8 cellular contexts compared by ENCODE assay signal in the genomic region with DNA sequence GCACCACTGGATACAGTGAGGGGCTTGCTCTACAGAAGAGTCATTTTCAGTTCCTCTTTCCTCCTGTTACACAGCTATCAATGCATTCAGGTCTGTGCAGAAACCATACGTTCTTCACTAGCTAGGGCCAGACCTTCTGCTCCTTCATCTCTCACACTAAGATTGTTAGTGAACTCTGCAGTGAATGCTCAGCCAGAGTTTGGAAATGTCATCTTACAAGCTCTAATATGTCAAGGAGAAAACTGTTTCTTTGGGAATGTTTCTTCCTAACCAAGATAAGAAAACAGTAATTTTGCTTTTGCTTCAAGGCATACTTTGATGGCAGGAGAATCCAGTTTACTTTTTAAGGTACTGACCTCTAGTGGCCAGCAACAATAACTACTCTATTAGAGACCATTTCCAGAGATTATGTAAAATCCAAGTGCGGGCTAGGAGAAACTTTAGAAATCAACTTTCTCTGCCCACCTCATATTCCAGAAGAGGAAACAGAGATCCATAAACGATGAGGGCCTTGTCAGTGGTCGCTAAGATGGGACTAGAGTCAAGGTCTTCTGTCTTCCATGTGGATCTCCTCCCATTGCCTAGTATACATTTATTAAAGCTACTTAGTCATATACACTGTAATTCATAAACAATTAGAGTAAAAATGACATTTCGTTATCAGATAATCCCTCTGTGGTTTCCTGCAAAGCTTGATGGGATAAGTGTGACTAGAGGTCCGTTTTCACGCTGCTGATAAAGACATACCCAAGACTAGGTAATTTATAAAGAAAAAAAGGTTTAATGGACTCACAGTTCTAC. TPM values are rescaled to one million over a fixed set of nuclear protein-coding genes. Genes with fewer than 3 reads are reported as not detected.
DNase-seq lines count a peak whose midpoint lies in the region; ATAC-seq and TF ChIP-seq lines count a peak whose summit lies in the region.

No MANE protein-coding gene starts in this region.

- H3K4me2 ChIP-seq in mammary epithelial cell (ENCODE audit: insufficient read depth, low read depth, low read length), result no peak overlapping the region

- H3K9ac ChIP-seq in mammary epithelial cell (ENCODE audit: insufficient read depth, low read length), result no peak overlapping the region

- no peaks in the 10 kb centered on the region for H3K36me3 Mint-ChIP-seq in CD4-positive, alpha-beta T cell (ENCODE audit: low read depth)

- in situ Hi-C loops in mammary epithelial cell (cut with MboI; ENCODE audit: low sequenced_read_pairs in 2 of 2), result loop anchor here (5.0 kb wide), 2 partner anchors 220 to 225 kb away; no protein-coding TSS in a partner anchor

- CTCF ChIA-PET in CD4-positive, alpha-beta T cell (lab: Charles Lee), result interaction anchor here (0.9 to 1.0 kb wide), 2 partner anchors 13 to 466 kb away, joined by 3 to 5 read pairs; no protein-coding TSS in a partner anchor
- CTCF ChIA-PET in mammary epithelial cell (lab: Charles Lee; ENCODE audit: low non-redundant PET), result interaction anchor here (0.5 kb wide), 1 partner anchor 273 kb away, joined by 4 read pairs; no protein-coding TSS in a partner anchor

- intact Hi-C loops in CD4-positive, alpha-beta T cell (cut with DNase I, micrococcal nuclease), result loop anchor here (1.0 to 10.0 kb wide), 8 partner anchors 190 to 1801 kb away; no protein-coding TSS in a partner anchor
- intact Hi-C loops in mammary epithelial cell (cut with micrococcal nuclease) (loop anchor here (1.0 to 10.0 kb wide), 5 partner anchors 61 to 1803 kb away; no protein-coding TSS in a partner anchor), upper lobe of right lung (cut with DNase I) (loop anchor here (5.0 kb wide), 1 partner anchor 220 kb away; no protein-coding TSS in a partner anchor)

- H3K27ac Mint-ChIP-seq in CD4-positive, alpha-beta T cell, result no peak overlapping the region

- no peaks in the 10 kb centered on the region for H3K9me3 ChIP-seq in CD4-positive, alpha-beta T cell (ENCODE audit: control insufficient read depth, low read length)
- H3K9me3 ChIP-seq in mammary epithelial cell (replicated peaks; ENCODE audit: insufficient read depth, low read length), result no peaks in the 10 kb centered on the region
- no peaks in the 10 kb centered on the region for H3K9me3 ChIP-seq in upper lobe of right lung

- no peaks in the 10 kb centered on the region for H3K27me3 Mint-ChIP-seq in CD4-positive, alpha-beta T cell

- H3K79me2 ChIP-seq in mammary epithelial cell (ENCODE audit: insufficient read depth, low read length), result no peaks in the 10 kb centered on the region

- POLR2A ChIA-PET in CD4-positive, alpha-beta T cell (lab: Charles Lee), result interaction anchor here (0.6 to 1.3 kb wide), 2 partner anchors 155 to 225 kb away, joined by 3 to 7 read pairs; no protein-coding TSS in a partner anchor

- H4K20me1 ChIP-seq in mammary epithelial cell (ENCODE audit: insufficient read depth, low read length), result no peaks in the 10 kb centered on the region

- H3K4me3 ChIP-seq in mammary epithelial cell (replicated peaks in 1 of 3; ENCODE audit: insufficient read depth in 1 of 3, low read depth in 2 of 3, low read length in 3 of 3), result no peak overlapping the region
- H3K4me3 ChIP-seq in upper lobe of right lung, result no peak overlapping the region

- WGBS in mammary epithelial cell (ENCODE audit: low coverage, missing lambda C conversion rate), result 21% methylated on average over 7 of the region's 7 CpGs

- DNase-seq in CD4-positive, alpha-beta T cell, result no peak
- DNase-seq in NCI-H526 treated with DMSO at 0.1 percent for 48 hours (lab: John Stamatoyannopoulos, UW) (peak; percentile 5), mammary epithelial cell (no peak), left kidney (ENCODE audit: low read depth, low spot score) (peak; percentile 77), upper lobe of right lung (no peak), NK-92 (lab: John Stamatoyannopoulos, UW; ENCODE audit: unreplicated experiment) (no peak)

- H3K4me1 ChIP-seq in mammary epithelial cell (ENCODE audit: insufficient read depth, low read length) (peaks cover 4% of the 10 kb centered on the region), upper lobe of right lung (peaks cover 5% of the 10 kb centered on the region)

- ATAC-seq in CD4-positive, alpha-beta T cell (ENCODE audit: poor library complexity), result peak; percentile 59
- ATAC-seq in GM18870 (IDR thresholded peaks at IDR 0.05; ENCODE audit: unreplicated experiment) (peak; percentile 95), HG03039 (IDR thresholded peaks at IDR 0.05; ENCODE audit: unreplicated experiment) (peak; percentile 85), upper lobe of right lung (peak; percentile 88)

- no peaks in the 10 kb centered on the region for H3K9me3 Mint-ChIP-seq in CD4-positive, alpha-beta T cell

- TF ChIP-seq CTCF in CD4-positive, alpha-beta T cell (IDR thresholded peaks at IDR 0.05), result peak; percentile 80
- TF ChIP-seq CTCF in mammary epithelial cell (conservative IDR thresholded peaks at IDR 0.05 in 1 of 2, IDR thresholded peaks at IDR 0.05 in 1 of 2; ENCODE audit: extremely low read depth in 1 of 2, insufficient read depth in 1 of 2, low read depth in 1 of 2, low read length in 2 of 2) (peak; percentile 66 to 72), upper lobe of right lung (IDR thresholded peaks at IDR 0.05) (peak; percentile 75)

- H3K4me3 Mint-ChIP-seq in CD4-positive, alpha-beta T cell, result no peak overlapping the region

- BruUV-seq in mammary epithelial cell (replicated peaks; lab: Mats Ljungman, UMichigan), result no TSS peak

- H3K4me1 Mint-ChIP-seq in CD4-positive, alpha-beta T cell (ENCODE audit: low read depth), result peaks cover 11% of the 10 kb centered on the region

- H3K27me3 ChIP-seq in CD4-positive, alpha-beta T cell (ENCODE audit: control insufficient read depth, insufficient read depth, low read length), result no peaks in the 10 kb centered on the region
- H3K27me3 ChIP-seq in mammary epithelial cell (ENCODE audit: insufficient read depth, low read length) (peaks cover 2% of the 10 kb centered on the region), upper lobe of right lung (no peaks in the 10 kb centered on the region)

- H3K36me3 ChIP-seq in mammary epithelial cell (ENCODE audit: insufficient read depth, low read length) (no peaks in the 10 kb centered on the region), upper lobe of right lung (no peaks in the 10 kb centered on the region)

- no peak overlapping the region for H2AFZ ChIP-seq in mammary epithelial cell (ENCODE audit: low read depth, low read length)

- H3K27ac ChIP-seq in CD4-positive, alpha-beta T cell (ENCODE audit: low read depth, low read length), result no peak overlapping the region
- H3K27ac ChIP-seq in mammary epithelial cell (ENCODE audit: insufficient read depth, low read depth, low read length) (no peak overlapping the region), upper lobe of right lung (peak overlapping the region; percentile 33)

- dilution Hi-C loops in mammary epithelial cell (cut with HindIII; ENCODE audit: low sequenced_read_pairs), result loop anchor here (25.0 kb wide), 1 partner anchor 220 kb away; no protein-coding TSS in a partner anchor

RNA-seq across cellular contexts. Expression of a gene that starts 12.1 kb away (rescaled TPM):
- total RNA-seq in CD4-positive, alpha-beta T cell, result not detected
- total RNA-seq in mammary epithelial cell, result 10 to 100 TPM; 11.3 to 11.7 TPM
- 12.4 TPM for polyA plus RNA-seq in mammary epithelial cell
- polyA minus RNA-seq in mammary epithelial cell, result 7.8 TPM
- total RNA-seq in upper lobe of right lung, result 15.5 TPM

RNA-seq across cellular contexts. Expression of a gene that starts 29.8 kb away (rescaled TPM):
- not detected for total RNA-seq in CD4-positive, alpha-beta T cell
- not detected for total RNA-seq in mammary epithelial cell
- not detected for polyA plus RNA-seq in mammary epithelial cell
- polyA minus RNA-seq in mammary epithelial cell, result not detected
- 15.1 TPM for total RNA-seq in upper lobe of right lung

Comparison
In these comparisons a context has a peak if more than half of its experiments do, and no peak if none do; other contexts are left out.
1. DNase-seq: peak in NCI-H526 treated with DMSO at 0.1 percent for 48 hours (single experiment) and left kidney (single experiment); none in CD4-positive, alpha-beta T cell (0 of 10), mammary epithelial cell (single experiment), upper lobe of right lung (single experiment) and NK-92 (single experiment).
2. RNA of a gene that starts 12.1 kb away (total RNA-seq): 15.5 TPM in upper lobe of right lung (single experiment) and 11.3 to 11.7 TPM in mammary epithelial cell; not detected in CD4-positive, alpha-beta T cell; every median in the first group is over 10 times any median in the second.
3. RNA of a gene that starts 29.8 kb away (total RNA-seq): 15.1 TPM in upper lobe of right lung (single experiment); not detected in CD4-positive, alpha-beta T cell and not detected in mammary epithelial cell; every median in the first group is over 10 times any median in the second.
4. Peak in every context shown above with its lines, with median percentiles within 50 percentile points of each other: ATAC-seq and CTCF ChIP-seq.